8 cellular contexts compared by ENCODE assay signal in genomic region chr20:53940356-53940694, GRCh38.
DNase-seq lines count a peak whose midpoint lies in the region; ATAC-seq and TF ChIP-seq lines count a peak whose summit lies in the region.

No MANE protein-coding gene starts in this region.

- H3K4me1 ChIP-seq in HUES64 (ENCODE audit: insufficient read depth, low read length) (peaks cover 53% of the 10 kb centered on the region), right lobe of liver (peaks cover 0 to 28% (median 4%) of the 10 kb centered on the region in 4 donors), subcutaneous abdominal adipose tissue (ENCODE audit: control insufficient read depth in 5 of 5, insufficient read depth in 5 of 5, low read length in 5 of 5) (peaks cover 6 to 56% (median 49%) of the 10 kb centered on the region in 5 donors)

- peaks cover 82% of the 10 kb centered on the region for H3K4me1 Mint-ChIP-seq in activated B cell treated with CpG ODN at 0.5 μM for 24 hours

- CTCF ChIA-PET in activated B cell treated with CpG ODN at 0.5 μM for 24 hours (lab: Charles Lee): interaction anchor here (0.5 to 5.6 kb wide), 22 partner anchors 10 to 1832 kb away, joined by 3 to 115 read pairs (median 6); no protein-coding TSS in a partner anchor

- 15% methylated on average over 7 of the region's 7 CpGs for WGBS in HUES64
- WGBS in right lobe of liver (ENCODE audit: insufficient coverage, low coverage, low lambda C conversion rate, missing lambda C conversion rate): 24% methylated on average over 6 of the region's 7 CpGs

- intact Hi-C loops in activated B cell treated with CpG ODN at 0.5 μM for 24 hours (cut with micrococcal nuclease) (loop anchor here (1.0 to 10.0 kb wide), 8 partner anchors 25 to 726 kb away; no protein-coding TSS in a partner anchor), right lobe of liver (cut with DNase I) (no loop called here)

- DNase-seq in activated B cell treated with CpG ODN at 0.5 μM for 24 hours: no peak
- no peak for DNase-seq in right lobe of liver
- no peak for DNase-seq in OCI-M2 (lab: John Stamatoyannopoulos, UW; ENCODE audit: unreplicated experiment)
- no peak for DNase-seq in omental fat pad (ENCODE audit: low spot score)

- no peaks in the 10 kb centered on the region for H3K36me3 ChIP-seq in HUES64 (ENCODE audit: insufficient read depth, low read length)
- H3K36me3 ChIP-seq in right lobe of liver: no peaks in the 10 kb centered on the region
- H3K36me3 ChIP-seq in subcutaneous abdominal adipose tissue (ENCODE audit: control insufficient read depth in 5 of 5, insufficient read depth in 5 of 5, low read length in 5 of 5): no peaks in the 10 kb centered on the region

- H3K9me3 ChIP-seq in HUES64 (ENCODE audit: insufficient read depth, low read depth, low read length) (no peaks in the 10 kb centered on the region), right lobe of liver (no peaks in the 10 kb centered on the region), subcutaneous abdominal adipose tissue (ENCODE audit: control insufficient read depth in 5 of 5, low read length in 5 of 5) (no peaks in the 10 kb centered on the region)

- H3K27ac ChIP-seq in HUES64 (ENCODE audit: low read depth, low read length): peak overlapping the region; percentile 67
- peak overlapping the region in 2 of 3 donors; percentile 44 to 49 for H3K27ac ChIP-seq in right lobe of liver
- H3K27ac ChIP-seq in subcutaneous abdominal adipose tissue (ENCODE audit: low read depth, low read length): peak overlapping the region; percentile 67

- POLR2A ChIA-PET in activated B cell treated with CpG ODN at 0.5 μM for 24 hours (lab: Charles Lee): interaction anchor here (1.0 to 11.0 kb wide), 10 partner anchors 10 to 361 kb away, joined by 3 to 182 read pairs (median 8); partner anchors contain the start of gene ZNF217

- H3K36me3 Mint-ChIP-seq in activated B cell treated with CpG ODN at 0.5 μM for 24 hours (ENCODE audit: low read depth): no peaks in the 10 kb centered on the region

- H3K9me3 Mint-ChIP-seq in activated B cell treated with CpG ODN at 0.5 μM for 24 hours: no peaks in the 10 kb centered on the region

- peak overlapping the region; percentile 62 for H3K4me3 Mint-ChIP-seq in activated B cell treated with CpG ODN at 0.5 μM for 24 hours

- H3K9ac ChIP-seq in HUES64 (ENCODE audit: low read depth, low read length) (peak overlapping the region; percentile 61), subcutaneous abdominal adipose tissue (ENCODE audit: low read length in 5 of 5) (peak overlapping the region in 4 of 5 donors; percentile 4 to 50 (median 28))

- H3K27ac Mint-ChIP-seq in activated B cell treated with CpG ODN at 0.5 μM for 24 hours: peak overlapping the region; percentile 82

- no peaks in the 10 kb centered on the region for H3K27me3 Mint-ChIP-seq in activated B cell treated with CpG ODN at 0.5 μM for 24 hours

- TF ChIP-seq POLR2A in right lobe of liver (IDR thresholded peaks at IDR 0.05): no peak

- H3K27me3 ChIP-seq in HUES64 (ENCODE audit: insufficient read depth, low read length) (no peaks in the 10 kb centered on the region), right lobe of liver (no peaks in the 10 kb centered on the region), subcutaneous abdominal adipose tissue (ENCODE audit: control insufficient read depth in 5 of 5, insufficient read depth in 4 of 5, low read length in 5 of 5) (no peaks in the 10 kb centered on the region)

- H3K4me3 ChIP-seq in HUES64 (ENCODE audit: low read length): peak overlapping the region; percentile 41
- H3K4me3 ChIP-seq in right lobe of liver: no peak overlapping the region
- H3K4me3 ChIP-seq in subcutaneous abdominal adipose tissue (ENCODE audit: low read depth in 1 of 5, low read length in 5 of 5): peak overlapping the region in 4 of 5 donors; percentile 16 to 55 (median 42)

- TF ChIP-seq CTCF in activated B cell treated with CpG ODN at 0.5 μM for 24 hours (IDR thresholded peaks at IDR 0.05) (no peak), right lobe of liver (IDR thresholded peaks at IDR 0.05) (no peak), omental fat pad (IDR thresholded peaks at IDR 0.05) (no peak)

- ATAC-seq in activated B cell treated with CpG ODN at 0.5 μM for 24 hours (ENCODE audit: low read depth): no peak
- ATAC-seq in right lobe of liver: no peak
- ATAC-seq in HG03039 (IDR thresholded peaks at IDR 0.05; ENCODE audit: unreplicated experiment): no peak
- no peak for ATAC-seq in GM21390 (IDR thresholded peaks at IDR 0.05; ENCODE audit: unreplicated experiment)
- no peak for ATAC-seq in omental fat pad (ENCODE audit: low FRiP score)

Comparison
In these comparisons a context has a peak if more than half of its experiments do, and no peak if none do; other contexts are left out.
1. H3K4me3 ChIP-seq: peak in HUES64 (single experiment) and subcutaneous abdominal adipose tissue (4 of 5); none in right lobe of liver (0 of 3).
2. Peak in every context shown above with its lines, with median percentiles within 50 percentile points of each other: H3K27ac ChIP-seq.